8 cellular contexts compared by ENCODE assay signal in the genomic region with DNA sequence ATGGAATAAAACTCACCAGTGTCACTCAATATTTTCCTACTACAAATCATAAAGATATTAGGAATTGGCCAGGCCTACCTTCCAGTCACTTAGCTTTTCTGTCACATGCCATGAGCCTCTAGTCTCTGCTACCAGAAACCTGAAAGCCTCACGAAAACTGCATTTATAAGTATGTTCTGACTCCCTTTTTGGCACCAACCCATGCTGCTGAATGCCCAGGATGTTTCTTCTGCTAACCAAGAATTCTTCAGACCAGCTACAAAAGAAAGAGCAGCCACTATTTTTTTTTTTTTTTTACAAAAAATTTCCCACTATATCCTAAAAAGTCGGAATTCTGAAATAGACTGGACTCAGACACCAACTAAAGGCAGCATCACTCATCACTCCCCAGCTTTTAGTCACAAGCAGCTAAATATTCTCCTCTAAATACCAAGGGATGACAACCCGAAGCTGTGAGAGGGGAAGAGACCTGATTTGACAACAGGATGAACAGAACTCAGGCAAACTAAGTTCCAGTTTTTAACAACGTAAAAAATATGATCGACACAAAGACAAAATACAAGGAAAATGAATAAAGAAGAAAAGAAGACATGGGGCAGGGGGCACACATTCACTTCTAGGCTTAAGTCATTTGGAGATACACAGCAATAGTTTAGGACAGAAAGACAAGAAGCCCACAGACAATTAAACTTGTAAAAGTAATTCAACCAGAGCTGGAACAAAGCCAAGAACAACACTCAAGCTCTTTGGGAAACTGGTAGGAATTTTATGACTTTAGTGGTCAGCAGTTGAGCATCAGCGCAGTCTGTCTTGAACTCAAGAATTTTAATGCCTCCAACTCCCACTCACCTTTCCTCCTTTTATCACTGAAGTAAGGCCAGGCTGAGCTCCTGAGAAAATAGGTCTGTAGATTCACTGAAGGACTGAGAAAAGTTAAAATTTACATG. TPM values are rescaled to one million over a fixed set of nuclear protein-coding genes. Genes with fewer than 3 reads are reported as not detected.
DNase-seq lines count a peak whose midpoint lies in the region; ATAC-seq and TF ChIP-seq lines count a peak whose summit lies in the region.

No MANE protein-coding gene starts in this region.

- H3K36me3 ChIP-seq in body of pancreas (replicated peaks in 1 of 2; ENCODE audit: insufficient read depth in 1 of 2, low read depth in 2 of 2) (no peaks in the 10 kb centered on the region), lower lobe of right lung (no peaks in the 10 kb centered on the region), urinary bladder (ENCODE audit: insufficient read depth) (no peaks in the 10 kb centered on the region)

- H3K27me3 ChIP-seq in body of pancreas (no peaks in the 10 kb centered on the region), lower lobe of right lung (ENCODE audit: low read depth) (no peaks in the 10 kb centered on the region)

- 26 to 35% methylated on average over 6 of the region's 6 CpGs for WGBS in body of pancreas, 2 donors
- WGBS in urinary bladder: 20% methylated on average over 6 of the region's 6 CpGs

- peak overlapping the region in 3 of 4 donors; percentile 94 to 99 (median 96) for H3K27ac ChIP-seq in body of pancreas
- peak overlapping the region; percentile 94 for H3K27ac ChIP-seq in lower lobe of right lung
- H3K27ac ChIP-seq in urinary bladder (ENCODE audit: low read depth): no peak overlapping the region

- intact Hi-C loops in body of pancreas (cut with DNase I): no loop called here
- intact Hi-C loops in lower lobe of right lung (cut with DNase I): no loop called here

- H3K4me1 ChIP-seq in body of pancreas (peaks cover 52% of the 10 kb centered on the region), lower lobe of right lung (peaks cover 51% of the 10 kb centered on the region), urinary bladder (ENCODE audit: insufficient read depth) (no peaks in the 10 kb centered on the region)

- DNase-seq in NCI-H2029 (lab: John Stamatoyannopoulos, UW): peak; percentile 11
- no peak for DNase-seq in NCI-H2029 treated with DMSO at 0.1 percent for 48 hours (lab: John Stamatoyannopoulos, UW)
- DNase-seq in NCI-H1105 treated with DMSO at 0.1 percent for 48 hours (lab: John Stamatoyannopoulos, UW): peak; percentile 49
- DNase-seq in body of pancreas: peak in 1 of 4 donors; percentile 6
- DNase-seq in lower lobe of right lung: no peak
- no peak for DNase-seq in GDM1 (lab: John Stamatoyannopoulos, UW)
- DNase-seq in occipital lobe (lab: John Stamatoyannopoulos, UW): no peak

- no peaks in the 10 kb centered on the region for H3K9me3 ChIP-seq in body of pancreas
- no peaks in the 10 kb centered on the region for H3K9me3 ChIP-seq in lower lobe of right lung

- H3K4me3 ChIP-seq in body of pancreas: peak overlapping the region in 1 of 2 donors; percentile 43
- peak overlapping the region; percentile 91 for H3K4me3 ChIP-seq in lower lobe of right lung
- peak overlapping the region; percentile 71 for H3K4me3 ChIP-seq in urinary bladder (ENCODE audit: low read depth, low read length)

- TF ChIP-seq POLR2A in body of pancreas (IDR thresholded peaks at IDR 0.05): no peak

- no peak for TF ChIP-seq CTCF in body of pancreas (IDR thresholded peaks at IDR 0.05)
- no peak for TF ChIP-seq CTCF in lower lobe of right lung (IDR thresholded peaks at IDR 0.05)

- ATAC-seq in body of pancreas (no peak), lower lobe of right lung (no peak)

RNA-seq across cellular contexts. Expression of gene DCAF8, which starts 1.6 kb away (rescaled TPM):
- total RNA-seq in body of pancreas (100 to 1,000 TPM; 123 to 190 TPM), lower lobe of right lung (114 TPM), urinary bladder (92.9 TPM), occipital lobe (64.6 TPM)
- 123 TPM for polyA plus RNA-seq in urinary bladder

RNA-seq across cellular contexts. Expression of gene PEX19, which starts 24.2 kb away (rescaled TPM):
- 10 to 100 TPM; 15.6 to 18.5 TPM for total RNA-seq in body of pancreas
- total RNA-seq in lower lobe of right lung: 63.1 TPM
- 46.7 TPM for total RNA-seq in urinary bladder
- 55.0 TPM for polyA plus RNA-seq in urinary bladder
- total RNA-seq in occipital lobe: 32.9 TPM

RNA-seq across cellular contexts. Expression of gene PEA15, which starts 55.5 kb away (rescaled TPM):
- total RNA-seq in body of pancreas: 10 to 100 TPM; 21.4 to 23.9 TPM
- 132 TPM for total RNA-seq in lower lobe of right lung
- 51.9 TPM for total RNA-seq in urinary bladder
- polyA plus RNA-seq in urinary bladder: 328 TPM
- total RNA-seq in occipital lobe: 99.0 TPM

Comparison
In these comparisons a context has a peak if more than half of its experiments do, and no peak if none do; other contexts are left out.
1. DNase-seq: peak in NCI-H2029 (single experiment) and NCI-H1105 treated with DMSO at 0.1 percent for 48 hours (single experiment); none in NCI-H2029 treated with DMSO at 0.1 percent for 48 hours (single experiment), lower lobe of right lung (single experiment), GDM1 (single experiment) and occipital lobe (single experiment).